In genomic region chr2:240305369-240305962, GRCh38 we compare ENCODE assay signal across 22 cellular contexts.
"Had no signal": no experiment of that assay in that cellular context is flagged by ENCODE, and none has a peak within 500 bp of the region (broad histone marks: within the 10 kb centered on the region; RNA-seq: fewer than 3 reads in every experiment).

No MANE protein-coding gene starts in this region.

- H3K4me3 ChIP-seq: body of pancreas, cardiac muscle cell, heart left ventricle, lung, pancreas, right lobe of liver, skin epidermis, tibial artery had no signal

- H3K36me3 Mint-ChIP-seq: naive thymus-derived CD4-positive, alpha-beta T cell; stimulated activated effector memory CD8-positive, alpha-beta T cell treated with anti-CD3 and anti-CD28 coated beads, Interleukin-12 subunit alpha, Interleukin-12 subunit beta, amount 100 ng/mL, for 72 hours had no signal

- H3K9me3 ChIP-seq: body of pancreas, heart left ventricle, pancreas, right lobe of liver, tibial artery had no signal

- H3K36me3 ChIP-seq: cardiac muscle cell, heart left ventricle, pancreas, right lobe of liver, tibial artery had no signal

- H3K27me3 ChIP-seq: body of pancreas, cardiac muscle cell, pancreas, right lobe of liver, tibial artery had no signal

- H3K4me3 Mint-ChIP-seq: activated B cell treated with CpG ODN at 0.5 μM for 24 hours; activated T-cell treated with anti-CD3 and anti-CD28 coated beads, Interleukin-2, amount 50 U/mL, for 72 hours; dendritic cell treated with granulocyte-macrophage colony-stimulating factor and Interleukin-4, amounts not matched to agents 40 ng/mL and 50 ng/mL, for 4 days; naive thymus-derived CD4-positive, alpha-beta T cell; stimulated activated effector memory CD8-positive, alpha-beta T cell treated with anti-CD3 and anti-CD28 coated beads, Interleukin-12 subunit alpha, Interleukin-12 subunit beta, amount 100 ng/mL, for 72 hours; stimulated activated naive CD8-positive, alpha-beta T cell treated with anti-CD3 and anti-CD28 coated beads, Interleukin-15, amount 100 ng/mL, for 72 hours; T-helper 1 cell treated with Interleukin-12 subunit alpha and Interleukin-12 subunit beta and Interleukin-4 antibody, amounts not matched to agents 30 μg/mL and 1 μg/mL, for 36 hours had no signal

- H3K4me1 Mint-ChIP-seq: activated B cell treated with CpG ODN at 0.5 μM for 24 hours; stimulated activated naive CD8-positive, alpha-beta T cell treated with anti-CD3 and anti-CD28 coated beads, Interleukin-15, amount 100 ng/mL, for 72 hours had no signal

- H3K9me3 Mint-ChIP-seq: activated B cell treated with CpG ODN at 0.5 μM for 24 hours; activated T-cell treated with anti-CD3 and anti-CD28 coated beads, Interleukin-2, amount 50 U/mL, for 72 hours; dendritic cell treated with granulocyte-macrophage colony-stimulating factor and Interleukin-4, amounts not matched to agents 40 ng/mL and 50 ng/mL, for 4 days; stimulated activated effector memory CD8-positive, alpha-beta T cell treated with anti-CD3 and anti-CD28 coated beads, Interleukin-12 subunit alpha, Interleukin-12 subunit beta, amount 100 ng/mL, for 72 hours; stimulated activated naive CD8-positive, alpha-beta T cell treated with anti-CD3 and anti-CD28 coated beads, Interleukin-15, amount 100 ng/mL, for 72 hours; T-helper 1 cell treated with Interleukin-12 subunit alpha and Interleukin-12 subunit beta and Interleukin-4 antibody, amounts not matched to agents 30 μg/mL and 1 μg/mL, for 36 hours had no signal

- H3K27ac Mint-ChIP-seq: activated B cell treated with CpG ODN at 0.5 μM for 24 hours; activated T-cell treated with anti-CD3 and anti-CD28 coated beads, Interleukin-2, amount 50 U/mL, for 72 hours; dendritic cell treated with granulocyte-macrophage colony-stimulating factor and Interleukin-4, amounts not matched to agents 40 ng/mL and 50 ng/mL, for 4 days; naive thymus-derived CD4-positive, alpha-beta T cell; stimulated activated effector memory CD8-positive, alpha-beta T cell treated with anti-CD3 and anti-CD28 coated beads, Interleukin-12 subunit alpha, Interleukin-12 subunit beta, amount 100 ng/mL, for 72 hours; stimulated activated naive CD8-positive, alpha-beta T cell treated with anti-CD3 and anti-CD28 coated beads, Interleukin-15, amount 100 ng/mL, for 72 hours; T-helper 1 cell treated with Interleukin-12 subunit alpha and Interleukin-12 subunit beta and Interleukin-4 antibody, amounts not matched to agents 30 μg/mL and 1 μg/mL, for 36 hours had no signal

- DNase-seq: activated B cell treated with CpG ODN at 0.5 μM for 24 hours; activated CD4-positive, alpha-beta T cell treated with anti-CD3 and anti-CD28 coated beads for 4 hours; activated CD4-positive, alpha-beta T cell treated with anti-CD3 and anti-CD28 coated beads, Interleukin-2, amount 50 U/mL, for 48 hours; activated gamma-delta T cell; activated naive CD4-positive, alpha-beta T cell treated with anti-CD3 and anti-CD28 coated beads, Interleukin-2, amount 50 U/mL, for 16 hours; activated T-cell treated with anti-CD3 and anti-CD28 coated beads, Interleukin-2, amount 50 U/mL, for 72 hours; anterior cingulate cortex; effector CD4-positive, alpha-beta T cell; heart left ventricle; left cardiac atrium; naive thymus-derived CD4-positive, alpha-beta T cell; stimulated activated naive CD8-positive, alpha-beta T cell treated with anti-CD3 and anti-CD28 coated beads, Interleukin-15, amount 100 ng/mL, for 72 hours had no signal

- H3K27ac ChIP-seq: body of pancreas, cardiac muscle cell, heart left ventricle, pancreas, right lobe of liver, skin epidermis, tibial artery had no signal

- H3K4me1 ChIP-seq: body of pancreas, heart left ventricle, pancreas, right lobe of liver, tibial artery had no signal

- ATAC-seq: activated T-cell treated with anti-CD3 and anti-CD28 coated beads, Interleukin-2, amount 50 U/mL, for 72 hours; body of pancreas; heart left ventricle; left cardiac atrium; naive thymus-derived CD4-positive, alpha-beta T cell; pancreas; right lobe of liver; stimulated activated effector memory CD8-positive, alpha-beta T cell treated with anti-CD3 and anti-CD28 coated beads, Interleukin-12 subunit alpha, Interleukin-12 subunit beta, amount 100 ng/mL, for 72 hours; stimulated activated naive CD8-positive, alpha-beta T cell treated with anti-CD3 and anti-CD28 coated beads, Interleukin-15, amount 100 ng/mL, for 72 hours had no signal
